Comparison of ENCODE assay signal across 14 cellular contexts in the genomic region with DNA sequence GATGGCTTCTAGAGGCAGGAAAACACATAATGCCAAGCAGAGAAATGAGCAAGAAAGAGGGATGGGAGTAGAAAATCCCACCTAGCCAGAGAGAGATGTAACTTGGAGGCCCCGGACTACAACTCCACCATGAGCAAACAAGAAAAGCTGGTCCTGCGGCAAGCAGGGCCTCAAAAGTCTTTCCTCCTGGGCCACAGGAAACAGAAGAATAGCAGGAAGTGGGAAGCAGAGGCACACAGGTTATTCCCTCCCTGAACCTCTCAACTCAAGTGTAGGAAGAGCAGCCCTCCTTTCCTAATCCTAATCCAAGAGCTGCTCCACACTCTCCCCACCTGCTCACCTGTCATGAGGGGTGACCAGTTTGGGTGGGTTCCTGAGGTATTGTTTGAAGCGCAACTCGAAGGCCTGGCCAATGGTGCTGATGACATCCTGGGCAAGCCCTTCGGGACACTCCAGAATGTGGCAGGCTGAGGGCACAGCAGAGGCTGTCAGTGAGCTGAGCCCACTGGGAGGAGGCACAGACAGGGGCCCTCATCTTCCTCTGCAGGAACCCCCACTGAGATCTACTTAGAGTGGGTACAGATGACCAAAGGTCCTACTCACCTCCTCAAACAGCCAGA. TPM values are rescaled to one million over a fixed set of nuclear protein-coding genes. Genes with fewer than 3 reads are reported as not detected.
A peak's percentile ranks its signal among the peaks of the same experiment; 100 is the strongest.
DNase-seq lines count a peak whose midpoint lies in the region; ATAC-seq, FAIRE-seq and TF ChIP-seq lines count a peak whose summit lies in the region.
"Had no signal": no experiment of that assay in that cellular context is flagged by ENCODE, and none has a peak within 500 bp of the region (broad histone marks: within the 10 kb centered on the region; RNA-seq: fewer than 3 reads in every experiment).

No MANE protein-coding gene starts in this region.

- H4K20me1 ChIP-seq in HepG2 (ENCODE audit: insufficient read depth, low read length): no peaks in the 10 kb centered on the region

- H3K27me3 ChIP-seq in right lobe of liver (no peaks in the 10 kb centered on the region), HepG2 (ENCODE audit: control insufficient read depth in 1 of 2, insufficient read depth in 2 of 2, low read length in 2 of 2) (no peaks in the 10 kb centered on the region)
- H3K27me3 ChIP-seq: transverse colon had no signal

- TF ChIP-seq EP300 in HepG2 (IDR thresholded peaks at IDR 0.05; ENCODE audit: low read depth in 2 of 2, low read length in 2 of 2) (no peak), HepG2 (CRISPR knock-in tag; IDR thresholded peaks at IDR 0.05; ENCODE audit: borderline replicate concordance) (no peak)

- BruUV-seq in HepG2 (replicated peaks; lab: Mats Ljungman, UMichigan): no TSS peak

- TF ChIP-seq RAD21 in HepG2 (CRISPR knock-in tag; IDR thresholded peaks at IDR 0.05): no peak

- no peak overlapping the region for H3K4me2 ChIP-seq in HepG2 (ENCODE audit: low read depth, low read length)

- H3K79me2 ChIP-seq in HepG2 (ENCODE audit: insufficient read depth, low read length): peaks cover 46% of the 10 kb centered on the region

- FAIRE-seq in HepG2 (lab: Jason Lieb, UNC): no peak

- TF ChIP-seq POLR2A in right lobe of liver (IDR thresholded peaks at IDR 0.05): peak; percentile 10
- no peak for TF ChIP-seq POLR2A in HepG2 (IDR thresholded peaks at IDR 0.05; ENCODE audit: insufficient read depth in 1 of 2, low read depth in 2 of 2, low read length in 2 of 2)

- intact Hi-C loops in right lobe of liver (cut with DNase I): no loop called here
- intact Hi-C loops in HepG2 (cut with micrococcal nuclease; ENCODE audit: unreplicated experiment): no loop called here

- in situ Hi-C loops in HepG2 (cut with HindIII; ENCODE audit: extremely low pct_ligation_motif_present, low pct_unique_long_range_greater_than_20kb): no loop called here
- in situ Hi-C loops in KBM-7 (cut with MboI; ENCODE audit: low pct_unique_long_range_greater_than_20kb, low sequenced_read_pairs): no loop called here

- no peak overlapping the region for H2AFZ ChIP-seq in HepG2 (ENCODE audit: low read length)

- TF ChIP-seq CTCF in right lobe of liver (IDR thresholded peaks at IDR 0.05): no peak
- TF ChIP-seq CTCF in HepG2 (CRISPR knock-in tag; IDR thresholded peaks at IDR 0.05): no peak
- no peak for TF ChIP-seq CTCF in neural crest cell (conservative IDR thresholded peaks at IDR 0.05)

- 85% methylated on average over 2 of the region's 5 CpGs for WGBS in right lobe of liver (ENCODE audit: insufficient coverage, low coverage, low lambda C conversion rate, missing lambda C conversion rate)
- 87% methylated on average over 5 of the region's 5 CpGs for WGBS in HepG2 (ENCODE audit: low lambda C conversion rate)

- no peaks in the 10 kb centered on the region for H3K27me3 Mint-ChIP-seq in neural crest cell (ENCODE audit: low read depth)
- H3K27me3 Mint-ChIP-seq: memory B cell, progenitor cell of endocrine pancreas had no signal

- peaks cover 44% of the 10 kb centered on the region for H3K4me1 Mint-ChIP-seq in neural crest cell

- no peak overlapping the region for H3K27ac ChIP-seq in right lobe of liver
- H3K27ac ChIP-seq in HepG2 (ENCODE audit: extremely low read length, insufficient read depth, low read length): no peak overlapping the region

- no peak overlapping the region for H3K4me3 ChIP-seq in right lobe of liver
- H3K4me3 ChIP-seq in HepG2 (replicated peaks in 1 of 3; ENCODE audit: insufficient read depth in 1 of 3, low read depth in 2 of 3, low read length in 3 of 3): no peak overlapping the region
- H3K4me3 ChIP-seq: coronary artery, transverse colon had no signal

- peaks cover 5% of the 10 kb centered on the region for H3K36me3 Mint-ChIP-seq in neural crest cell (ENCODE audit: low read depth)

- CTCF ChIA-PET in HepG2 (lab: Yijun Ruan, JAX; ENCODE audit: low intra/inter-chr PET ratio, low total read pairs): no interaction called here

- H3K4me3 Mint-ChIP-seq in neural crest cell: peak overlapping the region; percentile 62
- H3K4me3 Mint-ChIP-seq: memory B cell had no signal

- ATAC-seq in right lobe of liver: no peak
- no peak for ATAC-seq in HepG2
- ATAC-seq in HG03097 (IDR thresholded peaks at IDR 0.05; ENCODE audit: low FRiP score, unreplicated experiment): no peak
- no peak for ATAC-seq in HG02610 (IDR thresholded peaks at IDR 0.05; ENCODE audit: unreplicated experiment)
- no peak for ATAC-seq in HG02642 (IDR thresholded peaks at IDR 0.05; ENCODE audit: poor library complexity, unreplicated experiment)

- POLR2A ChIA-PET in HepG2 (lab: Yijun Ruan, JAX): no interaction called here

- H3K9me3 Mint-ChIP-seq in neural crest cell: no peaks in the 10 kb centered on the region
- H3K9me3 Mint-ChIP-seq: memory B cell had no signal

- H3K4me1 ChIP-seq in right lobe of liver: peaks cover 0 to 30% (median 12%) of the 10 kb centered on the region in 4 donors
- peaks cover 81% of the 10 kb centered on the region for H3K4me1 ChIP-seq in HepG2 (ENCODE audit: insufficient read depth, low read length)

- no peak overlapping the region for H3K27ac Mint-ChIP-seq in neural crest cell (ENCODE audit: unreplicated experiment)
- H3K27ac Mint-ChIP-seq: memory B cell, progenitor cell of endocrine pancreas had no signal

- H3K9me3 ChIP-seq in right lobe of liver (no peaks in the 10 kb centered on the region), HepG2 (ENCODE audit: low read length) (no peaks in the 10 kb centered on the region)
- H3K9me3 ChIP-seq: transverse colon had no signal

- H3K9ac ChIP-seq in HepG2 (ENCODE audit: insufficient read depth, low read depth, low read length): no peak overlapping the region

- H3K36me3 ChIP-seq in right lobe of liver (peaks cover 4 to 55% (median 29%) of the 10 kb centered on the region in 4 donors), HepG2 (replicated peaks in 1 of 2; ENCODE audit: control insufficient read depth in 1 of 2, insufficient read depth in 2 of 2, low read length in 2 of 2) (peaks cover 23 to 59% of the 10 kb centered on the region in 2 experiments)

- DNase-seq in right lobe of liver (no peak), HepG2 (ENCODE audit: low spot score) (no peak), dermis blood vessel endothelial cell (peak; percentile 60), neural crest cell (ENCODE audit: low read depth, low spot score) (no peak), KBM-7 (no peak)
- DNase-seq: C1 segment of cervical spinal cord, NCI-H446, transverse colon had no signal

RNA-seq across cellular contexts. Expression of a gene that starts 3.1 kb away (rescaled TPM):
- 100 to 1,000 TPM in 1 of 6 experiments, 10 to 100 TPM in 5; 44.6 to 108 (median 75.3) TPM for total RNA-seq in right lobe of liver
- 52.0 and 55.0 TPM in 2 replicates for total RNA-seq in HepG2 (2016; rRNA removed; fragmentation: Illumina TruSeq; extraction: Trizol)
- total RNA-seq in HepG2 (2016; cell fraction: cytosol; rRNA removed; fragmentation: Illumina TruSeq; extraction: Trizol; ENCODE audit: low read depth): 10.4 and 11.4 TPM in 2 replicates
- total RNA-seq in HepG2 (2016; cell fraction: insoluble cytoplasmic fraction; rRNA removed; fragmentation: Illumina TruSeq; extraction: Trizol): 43.4 and 62.0 TPM in 2 replicates
- total RNA-seq in HepG2 (2016; cell fraction: membrane; rRNA removed; fragmentation: Illumina TruSeq; extraction: Trizol): 32.4 and 34.5 TPM in 2 replicates
- 38.5 and 42.7 TPM in 2 replicates for total RNA-seq in HepG2 (2016; cell fraction: nucleus; rRNA removed; fragmentation: Illumina TruSeq; extraction: Trizol)
- 137 and 146 TPM in 2 replicates for polyA plus RNA-seq in HepG2 (2011; rRNA removed)
- 58.2 and 72.4 TPM in 2 replicates for polyA plus RNA-seq in HepG2 (2011; cell fraction: cytosol; rRNA removed)
- 261 and 328 TPM in 2 replicates for polyA plus RNA-seq in HepG2 (2011; cell fraction: nucleus; rRNA removed)
- 46.9 and 60.8 TPM in 2 replicates for polyA plus RNA-seq in HepG2 (2012)
- 13.4 and 13.5 TPM in 2 replicates for polyA plus RNA-seq in HepG2 (2016; cell fraction: cytosol; fragmentation: Illumina TruSeq; extraction: Trizol; ENCODE audit: low read depth)
- 59.8 and 73.1 TPM in 2 replicates for polyA plus RNA-seq in HepG2 (2016; cell fraction: insoluble cytoplasmic fraction; fragmentation: Illumina TruSeq; extraction: Trizol; ENCODE audit: low read depth)
- polyA plus RNA-seq in HepG2 (2016; cell fraction: membrane; fragmentation: Illumina TruSeq; extraction: Trizol; ENCODE audit: low read depth): 34.6 and 37.7 TPM in 2 replicates
- polyA plus RNA-seq in HepG2 (2016; cell fraction: nucleus; fragmentation: Illumina TruSeq; extraction: Trizol; ENCODE audit: insufficient read depth, low read depth): 141 and 171 TPM in 2 replicates
- 119 and 193 TPM in 2 replicates for polyA minus RNA-seq in HepG2 (2011; rRNA and poly(A)+ RNA removed; ENCODE audit: low replicate concordance)
- 49.8 and 52.4 TPM in 2 replicates for polyA minus RNA-seq in HepG2 (2011; cell fraction: cytosol; rRNA and poly(A)+ RNA removed)
- polyA minus RNA-seq in HepG2 (2011; cell fraction: nucleus; rRNA and poly(A)+ RNA removed): 37.5 and 41.5 TPM in 2 replicates
- 337 and 534 TPM in 2 replicates for total RNA-seq in dermis blood vessel endothelial cell
- total RNA-seq in neural crest cell: 90.3 and 92.9 TPM in 2 replicates

RNA-seq across cellular contexts. Expression of a gene that starts 5.9 kb away (rescaled TPM):
- 10 to 100 TPM in 4 of 6 experiments, 1 to 10 TPM in 2; 9.1 to 13.5 (median 10.9) TPM for total RNA-seq in right lobe of liver
- total RNA-seq in HepG2 (2016; rRNA removed; fragmentation: Illumina TruSeq; extraction: Trizol): 20.3 and 21.3 TPM in 2 replicates
- total RNA-seq in HepG2 (2016; cell fraction: cytosol; rRNA removed; fragmentation: Illumina TruSeq; extraction: Trizol; ENCODE audit: low read depth): 3.2 and 3.5 TPM in 2 replicates
- total RNA-seq in HepG2 (2016; cell fraction: insoluble cytoplasmic fraction; rRNA removed; fragmentation: Illumina TruSeq; extraction: Trizol): 19.3 and 19.4 TPM in 2 replicates
- total RNA-seq in HepG2 (2016; cell fraction: membrane; rRNA removed; fragmentation: Illumina TruSeq; extraction: Trizol): 14.9 and 16.1 TPM in 2 replicates
- 10.9 and 15.3 TPM in 2 replicates for total RNA-seq in HepG2 (2016; cell fraction: nucleus; rRNA removed; fragmentation: Illumina TruSeq; extraction: Trizol)
- 21.8 and 24.3 TPM in 2 replicates for polyA plus RNA-seq in HepG2 (2011; rRNA removed)
- polyA plus RNA-seq in HepG2 (2011; cell fraction: cytosol; rRNA removed): 16.5 and 18.4 TPM in 2 replicates
- polyA plus RNA-seq in HepG2 (2011; cell fraction: nucleus; rRNA removed): 31.3 and 35.1 TPM in 2 replicates
- 16.9 and 18.8 TPM in 2 replicates for polyA plus RNA-seq in HepG2 (2012)
- polyA plus RNA-seq in HepG2 (2016; cell fraction: cytosol; fragmentation: Illumina TruSeq; extraction: Trizol; ENCODE audit: low read depth): 3.3 TPM in 2 replicates
- 23.0 and 27.3 TPM in 2 replicates for polyA plus RNA-seq in HepG2 (2016; cell fraction: insoluble cytoplasmic fraction; fragmentation: Illumina TruSeq; extraction: Trizol; ENCODE audit: low read depth)
- polyA plus RNA-seq in HepG2 (2016; cell fraction: membrane; fragmentation: Illumina TruSeq; extraction: Trizol; ENCODE audit: low read depth): 11.9 and 12.7 TPM in 2 replicates
- polyA plus RNA-seq in HepG2 (2016; cell fraction: nucleus; fragmentation: Illumina TruSeq; extraction: Trizol; ENCODE audit: insufficient read depth, low read depth): 25.6 and 27.8 TPM in 2 replicates
- polyA minus RNA-seq in HepG2 (2011; rRNA and poly(A)+ RNA removed; ENCODE audit: low replicate concordance): 20.6 and 39.8 TPM in 2 replicates
- polyA minus RNA-seq in HepG2 (2011; cell fraction: cytosol; rRNA and poly(A)+ RNA removed): 12.1 and 13.1 TPM in 2 replicates
- 11.5 and 15.9 TPM in 2 replicates for polyA minus RNA-seq in HepG2 (2011; cell fraction: nucleus; rRNA and poly(A)+ RNA removed)
- total RNA-seq in dermis blood vessel endothelial cell: 7.1 and 10.0 TPM in 2 replicates
- total RNA-seq in neural crest cell: 63.3 and 65.1 TPM in 2 replicates

RNA-seq across cellular contexts. Expression of a gene that starts 7.0 kb away (rescaled TPM):
- total RNA-seq in right lobe of liver (10 to 100 TPM; 14.9 to 51.7 (median 23.1) TPM), HepG2 (2016; rRNA removed; fragmentation: Illumina TruSeq; extraction: Trizol) (217 and 268 TPM in 2 replicates), dermis blood vessel endothelial cell (49.0 and 89.3 TPM in 2 replicates), neural crest cell (211 and 217 TPM in 2 replicates)
- total RNA-seq in HepG2 (2016; cell fraction: cytosol; rRNA removed; fragmentation: Illumina TruSeq; extraction: Trizol; ENCODE audit: low read depth): 95.8 and 111 TPM in 2 replicates
- 219 and 283 TPM in 2 replicates for total RNA-seq in HepG2 (2016; cell fraction: insoluble cytoplasmic fraction; rRNA removed; fragmentation: Illumina TruSeq; extraction: Trizol)
- 160 and 171 TPM in 2 replicates for total RNA-seq in HepG2 (2016; cell fraction: membrane; rRNA removed; fragmentation: Illumina TruSeq; extraction: Trizol)
- 75.7 and 82.8 TPM in 2 replicates for total RNA-seq in HepG2 (2016; cell fraction: nucleus; rRNA removed; fragmentation: Illumina TruSeq; extraction: Trizol)
- 122 and 222 TPM in 2 replicates for polyA plus RNA-seq in HepG2 (2011; rRNA removed)
- polyA plus RNA-seq in HepG2 (2011; cell fraction: cytosol; rRNA removed): 141 and 184 TPM in 2 replicates
- polyA plus RNA-seq in HepG2 (2011; cell fraction: nucleus; rRNA removed): 54.7 and 67.5 TPM in 2 replicates
- polyA plus RNA-seq in HepG2 (2012): 103 and 128 TPM in 2 replicates
- polyA plus RNA-seq in HepG2 (2016; cell fraction: cytosol; fragmentation: Illumina TruSeq; extraction: Trizol; ENCODE audit: low read depth): 98.3 and 114 TPM in 2 replicates
- 306 and 328 TPM in 2 replicates for polyA plus RNA-seq in HepG2 (2016; cell fraction: insoluble cytoplasmic fraction; fragmentation: Illumina TruSeq; extraction: Trizol; ENCODE audit: low read depth)
- polyA plus RNA-seq in HepG2 (2016; cell fraction: membrane; fragmentation: Illumina TruSeq; extraction: Trizol; ENCODE audit: low read depth): 149 and 155 TPM in 2 replicates
- polyA plus RNA-seq in HepG2 (2016; cell fraction: nucleus; fragmentation: Illumina TruSeq; extraction: Trizol; ENCODE audit: insufficient read depth, low read depth): 139 and 158 TPM in 2 replicates
- 89.2 and 369 TPM in 2 replicates for polyA minus RNA-seq in HepG2 (2011; rRNA and poly(A)+ RNA removed; ENCODE audit: low replicate concordance)
- 31.4 and 39.6 TPM in 2 replicates for polyA minus RNA-seq in HepG2 (2011; cell fraction: cytosol; rRNA and poly(A)+ RNA removed)
- polyA minus RNA-seq in HepG2 (2011; cell fraction: nucleus; rRNA and poly(A)+ RNA removed): 20.0 and 31.2 TPM in 2 replicates

RNA-seq across cellular contexts. Expression of a gene that starts 11.5 kb away (rescaled TPM):
- total RNA-seq in right lobe of liver (10 to 100 TPM; 16.7 to 25.9 (median 19.1) TPM), HepG2 (2016; rRNA removed; fragmentation: Illumina TruSeq; extraction: Trizol) (7.3 and 16.3 TPM in 2 replicates), dermis blood vessel endothelial cell (110 and 126 TPM in 2 replicates), neural crest cell (17.1 and 18.5 TPM in 2 replicates)
- 2.0 and 2.1 TPM in 2 replicates for total RNA-seq in HepG2 (2016; cell fraction: cytosol; rRNA removed; fragmentation: Illumina TruSeq; extraction: Trizol; ENCODE audit: low read depth)
- total RNA-seq in HepG2 (2016; cell fraction: insoluble cytoplasmic fraction; rRNA removed; fragmentation: Illumina TruSeq; extraction: Trizol): 5.9 and 16.8 TPM in 2 replicates
- total RNA-seq in HepG2 (2016; cell fraction: membrane; rRNA removed; fragmentation: Illumina TruSeq; extraction: Trizol): 2.1 and 2.2 TPM in 2 replicates
- total RNA-seq in HepG2 (2016; cell fraction: nucleus; rRNA removed; fragmentation: Illumina TruSeq; extraction: Trizol): 16.4 and 17.3 TPM in 2 replicates
- polyA plus RNA-seq in HepG2 (2011; rRNA removed): 31.9 and 40.0 TPM in 2 replicates
- 30.4 and 31.5 TPM in 2 replicates for polyA plus RNA-seq in HepG2 (2011; cell fraction: cytosol; rRNA removed)
- polyA plus RNA-seq in HepG2 (2011; cell fraction: nucleus; rRNA removed): 31.2 and 36.7 TPM in 2 replicates
- polyA plus RNA-seq in HepG2 (2012): 17.1 and 23.1 TPM in 2 replicates
- 0.68 and 0.86 TPM in 2 replicates for polyA plus RNA-seq in HepG2 (2016; cell fraction: cytosol; fragmentation: Illumina TruSeq; extraction: Trizol; ENCODE audit: low read depth)
- polyA plus RNA-seq in HepG2 (2016; cell fraction: insoluble cytoplasmic fraction; fragmentation: Illumina TruSeq; extraction: Trizol; ENCODE audit: low read depth): 5.1 and 5.5 TPM in 2 replicates
- polyA plus RNA-seq in HepG2 (2016; cell fraction: membrane; fragmentation: Illumina TruSeq; extraction: Trizol; ENCODE audit: low read depth): 1.1 and 1.3 TPM in 2 replicates
- 22.7 and 24.2 TPM in 2 replicates for polyA plus RNA-seq in HepG2 (2016; cell fraction: nucleus; fragmentation: Illumina TruSeq; extraction: Trizol; ENCODE audit: insufficient read depth, low read depth)
- polyA minus RNA-seq in HepG2 (2011; rRNA and poly(A)+ RNA removed; ENCODE audit: low replicate concordance): 25.2 and 29.8 TPM in 2 replicates
- polyA minus RNA-seq in HepG2 (2011; cell fraction: cytosol; rRNA and poly(A)+ RNA removed): 12.7 and 15.3 TPM in 2 replicates
- polyA minus RNA-seq in HepG2 (2011; cell fraction: nucleus; rRNA and poly(A)+ RNA removed): 12.6 and 15.4 TPM in 2 replicates

RNA-seq across cellular contexts. Expression of a gene that starts 15.7 kb away (rescaled TPM):
- total RNA-seq in right lobe of liver (10 to 100 TPM; 18.3 to 33.1 (median 24.6) TPM), HepG2 (2016; rRNA removed; fragmentation: Illumina TruSeq; extraction: Trizol) (32.8 and 32.9 TPM in 2 replicates), dermis blood vessel endothelial cell (17.8 and 27.1 TPM in 2 replicates), neural crest cell (76.3 and 81.9 TPM in 2 replicates)
- total RNA-seq in HepG2 (2016; cell fraction: cytosol; rRNA removed; fragmentation: Illumina TruSeq; extraction: Trizol; ENCODE audit: low read depth): 21.5 and 22.7 TPM in 2 replicates
- total RNA-seq in HepG2 (2016; cell fraction: insoluble cytoplasmic fraction; rRNA removed; fragmentation: Illumina TruSeq; extraction: Trizol): 29.0 and 37.1 TPM in 2 replicates
- total RNA-seq in HepG2 (2016; cell fraction: membrane; rRNA removed; fragmentation: Illumina TruSeq; extraction: Trizol): 23.4 and 27.9 TPM in 2 replicates
- 37.9 and 38.9 TPM in 2 replicates for total RNA-seq in HepG2 (2016; cell fraction: nucleus; rRNA removed; fragmentation: Illumina TruSeq; extraction: Trizol)
- 25.9 and 30.3 TPM in 2 replicates for polyA plus RNA-seq in HepG2 (2011; rRNA removed)
- polyA plus RNA-seq in HepG2 (2011; cell fraction: cytosol; rRNA removed): 16.4 and 22.8 TPM in 2 replicates
- polyA plus RNA-seq in HepG2 (2011; cell fraction: nucleus; rRNA removed): 84.3 and 94.4 TPM in 2 replicates
- polyA plus RNA-seq in HepG2 (2012): 15.3 and 18.2 TPM in 2 replicates
- 17.3 and 18.3 TPM in 2 replicates for polyA plus RNA-seq in HepG2 (2016; cell fraction: cytosol; fragmentation: Illumina TruSeq; extraction: Trizol; ENCODE audit: low read depth)
- polyA plus RNA-seq in HepG2 (2016; cell fraction: insoluble cytoplasmic fraction; fragmentation: Illumina TruSeq; extraction: Trizol; ENCODE audit: low read depth): 28.5 and 31.1 TPM in 2 replicates
- polyA plus RNA-seq in HepG2 (2016; cell fraction: membrane; fragmentation: Illumina TruSeq; extraction: Trizol; ENCODE audit: low read depth): 17.7 and 19.3 TPM in 2 replicates
- polyA plus RNA-seq in HepG2 (2016; cell fraction: nucleus; fragmentation: Illumina TruSeq; extraction: Trizol; ENCODE audit: insufficient read depth, low read depth): 64.3 and 72.6 TPM in 2 replicates
- polyA minus RNA-seq in HepG2 (2011; rRNA and poly(A)+ RNA removed; ENCODE audit: low replicate concordance): 34.0 and 163 TPM in 2 replicates
- 7.6 and 9.5 TPM in 2 replicates for polyA minus RNA-seq in HepG2 (2011; cell fraction: cytosol; rRNA and poly(A)+ RNA removed)
- polyA minus RNA-seq in HepG2 (2011; cell fraction: nucleus; rRNA and poly(A)+ RNA removed): 15.7 and 16.8 TPM in 2 replicates
